ENCODE assay signal across 1 cellular context in the genomic region with DNA sequence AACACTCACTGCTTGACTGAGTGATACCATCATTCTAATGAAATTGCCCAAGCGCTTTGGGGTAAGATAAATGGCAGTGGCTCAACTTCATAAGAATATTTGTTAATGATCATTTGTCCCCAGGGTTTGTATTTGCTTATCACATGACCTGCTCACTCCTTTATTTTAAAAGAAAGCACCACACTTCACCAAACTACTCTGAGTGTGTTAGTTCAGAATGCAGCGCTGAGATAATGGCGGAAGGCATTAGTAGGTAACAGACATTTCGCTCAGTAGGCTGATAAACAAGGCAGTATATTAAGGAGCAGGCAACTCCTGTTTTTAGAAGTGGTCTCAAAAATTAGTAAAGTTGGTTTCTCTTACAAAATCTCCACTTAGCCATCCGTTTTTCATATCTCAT.
TF ChIP-seq lines count a peak whose summit lies in the region.

No MANE protein-coding gene starts in this region.

TF ChIP-seq in K562, 482 proteins besides CTCF, POLR2A, EP300 and RAD21 (continued from another document):
- TF ChIP-seq, protein P1, sequence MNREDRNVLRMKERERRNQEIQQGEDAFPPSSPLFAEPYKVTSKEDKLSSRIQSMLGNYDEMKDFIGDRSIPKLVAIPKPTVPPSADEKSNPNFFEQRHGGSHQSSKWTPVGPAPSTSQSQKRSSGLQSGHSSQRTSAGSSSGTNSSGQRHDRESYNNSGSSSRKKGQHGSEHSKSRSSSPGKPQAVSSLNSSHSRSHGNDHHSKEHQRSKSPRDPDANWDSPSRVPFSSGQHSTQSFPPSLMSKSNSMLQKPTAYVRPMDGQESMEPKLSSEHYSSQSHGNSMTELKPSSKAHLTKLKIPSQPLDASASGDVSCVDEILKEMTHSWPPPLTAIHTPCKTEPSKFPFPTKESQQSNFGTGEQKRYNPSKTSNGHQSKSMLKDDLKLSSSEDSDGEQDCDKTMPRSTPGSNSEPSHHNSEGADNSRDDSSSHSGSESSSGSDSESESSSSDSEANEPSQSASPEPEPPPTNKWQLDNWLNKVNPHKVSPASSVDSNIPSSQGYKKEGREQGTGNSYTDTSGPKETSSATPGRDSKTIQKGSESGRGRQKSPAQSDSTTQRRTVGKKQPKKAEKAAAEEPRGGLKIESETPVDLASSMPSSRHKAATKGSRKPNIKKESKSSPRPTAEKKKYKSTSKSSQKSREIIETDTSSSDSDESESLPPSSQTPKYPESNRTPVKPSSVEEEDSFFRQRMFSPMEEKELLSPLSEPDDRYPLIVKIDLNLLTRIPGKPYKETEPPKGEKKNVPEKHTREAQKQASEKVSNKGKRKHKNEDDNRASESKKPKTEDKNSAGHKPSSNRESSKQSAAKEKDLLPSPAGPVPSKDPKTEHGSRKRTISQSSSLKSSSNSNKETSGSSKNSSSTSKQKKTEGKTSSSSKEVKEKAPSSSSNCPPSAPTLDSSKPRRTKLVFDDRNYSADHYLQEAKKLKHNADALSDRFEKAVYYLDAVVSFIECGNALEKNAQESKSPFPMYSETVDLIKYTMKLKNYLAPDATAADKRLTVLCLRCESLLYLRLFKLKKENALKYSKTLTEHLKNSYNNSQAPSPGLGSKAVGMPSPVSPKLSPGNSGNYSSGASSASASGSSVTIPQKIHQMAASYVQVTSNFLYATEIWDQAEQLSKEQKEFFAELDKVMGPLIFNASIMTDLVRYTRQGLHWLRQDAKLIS (CRISPR knock-in tag; IDR thresholded peaks at IDR 0.05) = no peak
- TF ChIP-seq ARID2 (IDR thresholded peaks at IDR 0.05) (no peak), RBM15 (IDR thresholded peaks at IDR 0.05; ENCODE audit: insufficient read depth, low read length) (no peak), CBFA2T2 (conservative IDR thresholded peaks at IDR 0.05) (0 out of 2 replicates have a peak, but pooled peaks have one; percentile 10), ILK (tag; IDR thresholded peaks at IDR 0.05; ENCODE audit: borderline replicate concordance, low read depth) (no peak), PHF21A (IDR thresholded peaks at IDR 0.05; ENCODE audit: borderline replicate concordance, low read depth) (no peak)
